15 cellular contexts compared by ENCODE assay signal in genomic region chr20:38339521-38339896, GRCh38. TPM values are rescaled to one million over a fixed set of nuclear protein-coding genes. Genes with fewer than 3 reads are reported as not detected.
"Had no signal": no experiment of that assay in that cellular context is flagged by ENCODE, and none has a peak within 500 bp of the region (broad histone marks: within the 10 kb centered on the region; RNA-seq: fewer than 3 reads in every experiment).

No MANE protein-coding gene starts in this region.

RNA-seq across cellular contexts. Expression of gene LBP, which starts 6.8 kb away (rescaled TPM):
- total RNA-seq: naive thymus-derived CD8-positive, alpha-beta T cell; natural killer cell; natural killer cell treated with Interleukin-12 subunit alpha and Interleukin-12 subunit beta and Interleukin-15 and Interleukin-18, amount 100 ng/mL, for 72 hours; neural crest cell; osteocyte; progenitor cell of endocrine pancreas; smooth muscle cell; spleen had no signal
- polyA plus RNA-seq: naive thymus-derived CD8-positive, alpha-beta T cell; neural cell; smooth muscle cell had no signal

RNA-seq across cellular contexts. Expression of gene BPI, which starts 35.6 kb away (rescaled TPM):
- total RNA-seq: naive thymus-derived CD8-positive, alpha-beta T cell; natural killer cell treated with Interleukin-12 subunit alpha and Interleukin-12 subunit beta and Interleukin-15 and Interleukin-18, amount 100 ng/mL, for 72 hours; neural crest cell; occipital lobe; progenitor cell of endocrine pancreas; pulmonary artery endothelial cell; renal cortical epithelial cell; right atrium auricular region; smooth muscle cell had no signal
- polyA plus RNA-seq: naive thymus-derived CD8-positive, alpha-beta T cell; neural cell; pancreas; small intestine; smooth muscle cell had no signal
